1 cellular context compared by ENCODE assay signal in genomic region chr12:113088037-113088436, GRCh38.
A peak's percentile ranks its signal among the peaks of the same experiment; 100 is the strongest.
TF ChIP-seq lines count a peak whose summit lies in the region.

No MANE protein-coding gene starts in this region.

TF ChIP-seq in K562, 482 proteins besides CTCF, POLR2A, EP300 and RAD21:
- no peak for TF ChIP-seq ZZZ3 (IDR thresholded peaks at IDR 0.05)
- TF ChIP-seq NFIX (CRISPR knock-in tag; IDR thresholded peaks at IDR 0.05; ENCODE audit: low read depth), result no peak
- TF ChIP-seq USF1 (CRISPR knock-in tag; IDR thresholded peaks at IDR 0.05), result no peak
- no peak for TF ChIP-seq ZNF584 (CRISPR knock-in tag; IDR thresholded peaks at IDR 0.05; ENCODE audit: low read depth)
- TF ChIP-seq ZFX (CRISPR knock-in tag; IDR thresholded peaks at IDR 0.05), result no peak
- peak in 1 of 2 experiments; percentile 70; a peak in 1 of 4 replicates for TF ChIP-seq MLLT1 (IDR thresholded peaks at IDR 0.05)
- TF ChIP-seq L3MBTL2 (IDR thresholded peaks at IDR 0.05), result no peak
- peak; percentile 68; the same call in 1 of the 2 replicates for TF ChIP-seq ZNF23 (CRISPR knock-in tag; IDR thresholded peaks at IDR 0.05)
- TF ChIP-seq IRF1 (CRISPR knock-in tag; IDR thresholded peaks at IDR 0.05; ENCODE audit: borderline replicate concordance), result no peak
- peak; percentile 94 for TF ChIP-seq ZBTB17 (CRISPR knock-in tag; IDR thresholded peaks at IDR 0.05)
- TF ChIP-seq ZNF224 (CRISPR knock-in tag; IDR thresholded peaks at IDR 0.05), result no peak
TF ChIP-seq in K562: peak in this region for 3.
